ENCODE assay signal across 11 cellular contexts in the genomic region with DNA sequence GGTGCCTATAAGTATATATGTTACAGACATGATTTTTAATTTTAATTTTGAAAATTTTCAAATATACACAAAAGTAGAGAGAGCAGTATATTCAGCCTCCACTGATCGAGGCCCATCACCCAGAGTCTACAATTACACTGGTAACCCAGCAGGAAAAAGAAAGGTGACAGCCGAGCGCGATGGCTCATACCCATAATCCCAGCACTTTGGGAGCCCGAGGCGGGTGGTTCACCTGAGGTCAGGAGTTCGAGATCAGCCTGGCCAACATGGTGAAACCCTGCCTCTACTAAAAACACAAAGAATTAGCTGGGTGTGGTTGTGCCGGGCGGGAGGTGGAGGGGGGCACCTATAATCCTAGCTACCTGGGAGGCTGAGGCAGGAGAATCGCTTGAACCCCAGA. TPM values are rescaled to one million over a fixed set of nuclear protein-coding genes. Genes with fewer than 3 reads are reported as not detected.
A peak's percentile ranks its signal among the peaks of the same experiment; 100 is the strongest.
DNase-seq lines count a peak whose midpoint lies in the region; ATAC-seq and TF ChIP-seq lines count a peak whose summit lies in the region.
"Had no signal": no experiment of that assay in that cellular context is flagged by ENCODE, and none has a peak within 500 bp of the region (broad histone marks: within the 10 kb centered on the region; RNA-seq: fewer than 3 reads in every experiment).

No MANE protein-coding gene starts in this region.

- H2BK5ac ChIP-seq in IMR-90 (ENCODE audit: low read depth, low read length, poor library complexity, severe bottlenecking) = no peak overlapping the region

- 0 out of 2 replicates have a peak overlapping the region, but pooled peaks have one; percentile 89 for H3K56ac ChIP-seq in IMR-90 (ENCODE audit: extremely low read depth, insufficient read depth, low read length)

- H3K4me3 ChIP-seq in IMR-90 (ENCODE audit: insufficient read depth, low read depth, low read length) = no peak overlapping the region

- peaks cover 19 to 48% of the 10 kb centered on the region in 2 experiments for H3K79me1 ChIP-seq in IMR-90 (ENCODE audit: low read depth in 1 of 2, low read length in 2 of 2)

- no peak overlapping the region for H4K91ac ChIP-seq in IMR-90 (ENCODE audit: insufficient read depth, low read depth, low read length)

- TF ChIP-seq CTCF in C4-2B (conservative IDR thresholded peaks at IDR 0.05) = no peak
- no peak for TF ChIP-seq CTCF in IMR-90 (conservative IDR thresholded peaks at IDR 0.05; ENCODE audit: low read depth, low read length)

- no peak overlapping the region for H4K5ac ChIP-seq in IMR-90 (ENCODE audit: low read depth, low read length)

- CTCF ChIA-PET in IMR-90 (lab: Yijun Ruan, JAX) = no interaction called here

- H2BK20ac ChIP-seq in IMR-90 (ENCODE audit: low read depth, low read length) = no peak overlapping the region

- intact Hi-C loops in IMR-90 (cut with micrococcal nuclease) = loop anchor here (5.0 kb wide), 1 partner anchor 315 kb away; no protein-coding TSS in a partner anchor

- H4K20me1 ChIP-seq in IMR-90 (ENCODE audit: insufficient read depth, low read length) = no peaks in the 10 kb centered on the region

- no peak overlapping the region for H2BK15ac ChIP-seq in IMR-90 (ENCODE audit: low read depth, low read length)

- no peak for TF ChIP-seq RAD21 in IMR-90 (IDR thresholded peaks at IDR 0.05; ENCODE audit: low read length)

- H3K9me3 Mint-ChIP-seq in central memory CD8-positive, alpha-beta T cell = no peaks in the 10 kb centered on the region
- H3K9me3 Mint-ChIP-seq in natural killer cell treated with Interleukin-12 subunit alpha and Interleukin-12 subunit beta and Interleukin-15 and Interleukin-18, amount 100 ng/mL, for 72 hours = no peaks in the 10 kb centered on the region

- peaks cover 21% of the 10 kb centered on the region for H3K36me3 ChIP-seq in IMR-90 (ENCODE audit: control insufficient read depth, insufficient read depth, low read length)

- no peak overlapping the region; the same call in 1 of the 2 replicates for H3K4ac ChIP-seq in IMR-90 (ENCODE audit: low read depth, low read length)

- H3K9ac ChIP-seq in IMR-90 (ENCODE audit: low read depth, low read length) = no peak overlapping the region

- no peak overlapping the region for H3K14ac ChIP-seq in IMR-90 (replicated peaks; ENCODE audit: low read depth, low read length)

- peak overlapping the region; percentile 94 for H3K27ac Mint-ChIP-seq in central memory CD8-positive, alpha-beta T cell (ENCODE audit: low read depth)
- H3K27ac Mint-ChIP-seq in natural killer cell treated with Interleukin-12 subunit alpha and Interleukin-12 subunit beta and Interleukin-15 and Interleukin-18, amount 100 ng/mL, for 72 hours = peak overlapping the region; percentile 91

- dilution Hi-C loops in IMR-90 (cut with HindIII; ENCODE audit: low sequenced_read_pairs, unreplicated experiment) = no loop called here

- in situ Hi-C loops in IMR-90 (cut with MboI; ENCODE audit: low sequenced_read_pairs) = no loop called here

- H2AFZ ChIP-seq in IMR-90 (replicated peaks; ENCODE audit: low read length, poor library complexity) = no peak overlapping the region

- TF ChIP-seq POLR2A in IMR-90 (IDR thresholded peaks at IDR 0.05; ENCODE audit: low read depth, low read length) = no peak

- no peak overlapping the region for H2AK9ac ChIP-seq in IMR-90 (replicated peaks; ENCODE audit: low read depth, low read length, poor library complexity)

- no peaks in the 10 kb centered on the region for H3K27me3 ChIP-seq in IMR-90 (ENCODE audit: control insufficient read depth, insufficient read depth, low read length)
- H3K27me3 ChIP-seq: MG63, right atrium auricular region had no signal

- H3K4me1 ChIP-seq in IMR-90 (ENCODE audit: control insufficient read depth, insufficient read depth, low read length) = peaks cover 12% of the 10 kb centered on the region

- no peak overlapping the region for H3K4me3 Mint-ChIP-seq in central memory CD8-positive, alpha-beta T cell
- no peak overlapping the region for H3K4me3 Mint-ChIP-seq in natural killer cell treated with Interleukin-12 subunit alpha and Interleukin-12 subunit beta and Interleukin-15 and Interleukin-18, amount 100 ng/mL, for 72 hours

- H3K18ac ChIP-seq in IMR-90 (ENCODE audit: low read depth, low read length) = no peak overlapping the region

- H3K23ac ChIP-seq in IMR-90 (ENCODE audit: low read depth, low read length) = no peak overlapping the region

- no peaks in the 10 kb centered on the region for H3K9me3 ChIP-seq in IMR-90 (ENCODE audit: control insufficient read depth, insufficient read depth, low read length)
- H3K9me3 ChIP-seq: right atrium auricular region had no signal

- WGBS in IMR-90 (ENCODE audit: extremely low coverage in 2 of 2, insufficient read length in 1 of 2), 2 experiments = no CpG with 5 or more reads among the region's 10 CpGs

- POLR2A ChIA-PET in IMR-90 (lab: Charles Lee; ENCODE audit: unreplicated experiment) = no interaction called here

- H3K36me3 Mint-ChIP-seq in central memory CD8-positive, alpha-beta T cell (ENCODE audit: insufficient read depth) = peaks cover 8% of the 10 kb centered on the region
- peaks cover 11% of the 10 kb centered on the region for H3K36me3 Mint-ChIP-seq in natural killer cell treated with Interleukin-12 subunit alpha and Interleukin-12 subunit beta and Interleukin-15 and Interleukin-18, amount 100 ng/mL, for 72 hours

- no peak for ATAC-seq in IMR-90 (ENCODE audit: low read depth)
- no peak for ATAC-seq in central memory CD8-positive, alpha-beta T cell (replicated peaks; ENCODE audit: extremely low read depth, poor library complexity, severe bottlenecking)
- ATAC-seq in natural killer cell treated with Interleukin-12 subunit alpha and Interleukin-12 subunit beta and Interleukin-15 and Interleukin-18, amount 100 ng/mL, for 72 hours = no peak
- no peak for ATAC-seq in GM18907 (IDR thresholded peaks at IDR 0.05; ENCODE audit: unreplicated experiment)
- ATAC-seq in HG03097 (IDR thresholded peaks at IDR 0.05; ENCODE audit: low FRiP score, unreplicated experiment) = no peak

- peaks cover 38% of the 10 kb centered on the region for H3K4me1 Mint-ChIP-seq in central memory CD8-positive, alpha-beta T cell
- H3K4me1 Mint-ChIP-seq in natural killer cell treated with Interleukin-12 subunit alpha and Interleukin-12 subunit beta and Interleukin-15 and Interleukin-18, amount 100 ng/mL, for 72 hours (ENCODE audit: low read depth in 2 of 2) = peaks cover 27 to 44% of the 10 kb centered on the region in 2 donors

- peak overlapping the region; percentile 99 for H3K27ac ChIP-seq in C4-2B
- no peak overlapping the region for H3K27ac ChIP-seq in IMR-90 (ENCODE audit: insufficient read depth, low read length)

- H3K4me2 ChIP-seq in IMR-90 (ENCODE audit: low read depth, low read length) = no peak overlapping the region

- H2AK5ac ChIP-seq in IMR-90 (ENCODE audit: low read depth, low read length) = no peak overlapping the region

- no peaks in the 10 kb centered on the region for H3K27me3 Mint-ChIP-seq in central memory CD8-positive, alpha-beta T cell
- H3K27me3 Mint-ChIP-seq in natural killer cell treated with Interleukin-12 subunit alpha and Interleukin-12 subunit beta and Interleukin-15 and Interleukin-18, amount 100 ng/mL, for 72 hours = no peaks in the 10 kb centered on the region

- peaks cover 10% of the 10 kb centered on the region; the same call in 1 of the 2 replicates for H3K9me1 ChIP-seq in IMR-90 (ENCODE audit: insufficient read depth, low read length)

- no TSS peak for BruUV-seq in IMR-90 (replicated peaks; lab: Mats Ljungman, UMichigan)

- H4K8ac ChIP-seq in IMR-90 (ENCODE audit: low read depth in 2 of 2, low read length in 2 of 2) = no peak overlapping the region

- no peak overlapping the region for H2BK120ac ChIP-seq in IMR-90 (ENCODE audit: low read depth, low read length)

- DNase-seq in IMR-90 (no peak), NCI-H146 (lab: John Stamatoyannopoulos, UW) (no peak), NCI-H526 (lab: John Stamatoyannopoulos, UW) (no peak)
- no peak for DNase-seq in central memory CD8-positive, alpha-beta T cell (ENCODE audit: low spot score in 2 of 2)
- no peak for DNase-seq in natural killer cell treated with Interleukin-12 subunit alpha and Interleukin-12 subunit beta and Interleukin-15 and Interleukin-18, amount 100 ng/mL, for 72 hours (ENCODE audit: low spot score)
- DNase-seq: MG63, NCI-H524 had no signal

TF ChIP-seq in IMR-90, 13 proteins besides CTCF, POLR2A, EP300 and RAD21 (continues in another document):
- TF ChIP-seq RFX5 (IDR thresholded peaks at IDR 0.05; ENCODE audit: low read depth, low read length) = no peak

RNA-seq across cellular contexts. Expression of a gene that starts 1.4 kb away (rescaled TPM):
- 5.9 and 7.8 TPM in 2 replicates for total RNA-seq in IMR-90 (2012; rRNA removed)
- polyA plus RNA-seq in IMR-90 (2012; rRNA removed) = 22.1 and 26.2 TPM in 2 replicates
- polyA plus RNA-seq in IMR-90 (2012; cell fraction: cytosol; rRNA removed) = 8.8 and 10.5 TPM in 2 replicates
- polyA plus RNA-seq in IMR-90 (2012; cell fraction: nucleus; rRNA removed; ENCODE audit: low replicate concordance) = 4.2 and 16.5 TPM in 2 replicates
- 10 to 100 TPM in 1 of 2 donors, 1 to 10 TPM in 1; 8.1 to 10.9 TPM for total RNA-seq in natural killer cell treated with Interleukin-12 subunit alpha and Interleukin-12 subunit beta and Interleukin-15 and Interleukin-18, amount 100 ng/mL, for 72 hours

RNA-seq across cellular contexts. Expression of a gene that starts 2.1 kb away (rescaled TPM):
- 63.1 and 67.5 TPM in 2 replicates for total RNA-seq in IMR-90 (2012; rRNA removed)
- polyA plus RNA-seq in IMR-90 (2012; rRNA removed) = 40.3 and 46.5 TPM in 2 replicates
- polyA plus RNA-seq in IMR-90 (2012; cell fraction: cytosol; rRNA removed) = 24.7 and 30.3 TPM in 2 replicates
- polyA plus RNA-seq in IMR-90 (2012; cell fraction: nucleus; rRNA removed; ENCODE audit: low replicate concordance) = 121 and 171 TPM in 2 replicates
- 100 to 1,000 TPM; 161 to 193 TPM for total RNA-seq in natural killer cell treated with Interleukin-12 subunit alpha and Interleukin-12 subunit beta and Interleukin-15 and Interleukin-18, amount 100 ng/mL, for 72 hours

RNA-seq across cellular contexts. Expression of a gene that starts 36.1 kb away (rescaled TPM):
- total RNA-seq in IMR-90 (2012; rRNA removed) = 2.5 and 2.7 TPM in 2 replicates
- 5.3 and 6.2 TPM in 2 replicates for polyA plus RNA-seq in IMR-90 (2012; rRNA removed)
- polyA plus RNA-seq in IMR-90 (2012; cell fraction: cytosol; rRNA removed) = 2.8 and 3.1 TPM in 2 replicates
- polyA plus RNA-seq in IMR-90 (2012; cell fraction: nucleus; rRNA removed; ENCODE audit: low replicate concordance) = 20.8 and 32.3 TPM in 2 replicates
- total RNA-seq in natural killer cell treated with Interleukin-12 subunit alpha and Interleukin-12 subunit beta and Interleukin-15 and Interleukin-18, amount 100 ng/mL, for 72 hours = 10 to 100 TPM; 12.3 to 49.3 TPM

RNA-seq across cellular contexts. Expression of a gene that starts 36.4 kb away (rescaled TPM):
- total RNA-seq in IMR-90 (2012; rRNA removed) = 10.0 and 14.2 TPM in 2 replicates
- 19.4 and 19.5 TPM in 2 replicates for polyA plus RNA-seq in IMR-90 (2012; rRNA removed)
- 7.2 and 7.8 TPM in 2 replicates for polyA plus RNA-seq in IMR-90 (2012; cell fraction: cytosol; rRNA removed)
- 49.9 and 70.7 TPM in 2 replicates for polyA plus RNA-seq in IMR-90 (2012; cell fraction: nucleus; rRNA removed; ENCODE audit: low replicate concordance)
- 100 to 1,000 TPM in 1 of 2 donors, 10 to 100 TPM in 1; 58.1 to 120 TPM for total RNA-seq in natural killer cell treated with Interleukin-12 subunit alpha and Interleukin-12 subunit beta and Interleukin-15 and Interleukin-18, amount 100 ng/mL, for 72 hours

RNA-seq across cellular contexts. Expression of a gene that starts 59.0 kb away (rescaled TPM):
- 35.3 and 43.4 TPM in 2 replicates for total RNA-seq in IMR-90 (2012; rRNA removed)
- polyA plus RNA-seq in IMR-90 (2012; rRNA removed) = 58.1 and 62.8 TPM in 2 replicates
- polyA plus RNA-seq in IMR-90 (2012; cell fraction: cytosol; rRNA removed) = 44.1 and 60.0 TPM in 2 replicates
- polyA plus RNA-seq in IMR-90 (2012; cell fraction: nucleus; rRNA removed; ENCODE audit: low replicate concordance) = 141 and 276 TPM in 2 replicates
- 10 to 100 TPM; 32.6 to 54.4 TPM for total RNA-seq in natural killer cell treated with Interleukin-12 subunit alpha and Interleukin-12 subunit beta and Interleukin-15 and Interleukin-18, amount 100 ng/mL, for 72 hours
